ENCODE assay signal across 1 cellular context in the genomic region with DNA sequence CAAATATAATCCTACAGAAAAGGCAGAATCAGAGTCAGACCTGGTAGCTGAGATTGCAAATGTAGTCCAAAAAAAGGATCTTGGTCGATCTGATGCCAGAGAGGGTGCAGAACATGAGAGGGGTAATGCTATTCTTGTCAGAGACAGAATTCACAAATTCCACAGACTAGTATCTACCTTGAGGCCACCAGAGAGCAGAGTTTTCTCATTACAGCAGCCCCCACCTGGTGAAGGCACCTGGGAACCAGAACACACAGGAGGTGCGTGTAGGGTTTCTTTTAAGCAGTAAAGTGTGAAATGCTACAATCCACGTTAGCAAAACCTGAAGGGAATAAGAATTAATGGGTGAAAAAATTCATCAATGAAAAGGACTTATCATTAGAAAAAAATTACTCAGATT.
TF ChIP-seq lines count a peak whose summit lies in the region.

No MANE protein-coding gene starts in this region.

TF ChIP-seq in WTC11, 78 proteins besides CTCF, POLR2A, EP300 and RAD21 (continued from another document):
- TF ChIP-seq, protein P1, sequence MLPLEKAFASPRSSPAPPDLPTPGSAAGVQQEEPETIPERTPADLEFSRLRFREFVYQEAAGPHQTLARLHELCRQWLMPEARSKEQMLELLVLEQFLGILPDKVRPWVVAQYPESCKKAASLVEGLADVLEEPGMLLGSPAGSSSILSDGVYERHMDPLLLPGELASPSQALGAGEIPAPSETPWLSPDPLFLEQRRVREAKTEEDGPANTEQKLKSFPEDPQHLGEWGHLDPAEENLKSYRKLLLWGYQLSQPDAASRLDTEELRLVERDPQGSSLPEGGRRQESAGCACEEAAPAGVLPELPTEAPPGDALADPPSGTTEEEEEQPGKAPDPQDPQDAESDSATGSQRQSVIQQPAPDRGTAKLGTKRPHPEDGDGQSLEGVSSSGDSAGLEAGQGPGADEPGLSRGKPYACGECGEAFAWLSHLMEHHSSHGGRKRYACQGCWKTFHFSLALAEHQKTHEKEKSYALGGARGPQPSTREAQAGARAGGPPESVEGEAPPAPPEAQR (CRISPR knock-in tag; IDR thresholded peaks at IDR 0.05) = no peak
- no peak for TF ChIP-seq TP53 (CRISPR knock-in tag; IDR thresholded peaks at IDR 0.05)
- no peak for TF ChIP-seq GTF2I (CRISPR knock-in tag; conservative IDR thresholded peaks at IDR 0.05)
- TF ChIP-seq MYBL2 (CRISPR knock-in tag; IDR thresholded peaks at IDR 0.05) = no peak
- TF ChIP-seq CREM (CRISPR knock-in tag; IDR thresholded peaks at IDR 0.05) = no peak
- no peak for TF ChIP-seq ZNF138 (CRISPR knock-in tag; conservative IDR thresholded peaks at IDR 0.05)
- TF ChIP-seq NFYB (CRISPR knock-in tag; conservative IDR thresholded peaks at IDR 0.05; ENCODE audit: low read depth) = no peak
- TF ChIP-seq MXD4 (CRISPR knock-in tag; IDR thresholded peaks at IDR 0.05; ENCODE audit: borderline replicate concordance) = no peak
- no peak for TF ChIP-seq ZNF263 (CRISPR knock-in tag; IDR thresholded peaks at IDR 0.05; ENCODE audit: low read depth)
- no peak for TF ChIP-seq ZNF232 (CRISPR knock-in tag; IDR thresholded peaks at IDR 0.05)
- no peak for TF ChIP-seq NR1H2 (CRISPR knock-in tag; IDR thresholded peaks at IDR 0.05)
- TF ChIP-seq ELF4 (CRISPR knock-in tag; IDR thresholded peaks at IDR 0.05; ENCODE audit: low read depth) = no peak
- TF ChIP-seq, protein P2, sequence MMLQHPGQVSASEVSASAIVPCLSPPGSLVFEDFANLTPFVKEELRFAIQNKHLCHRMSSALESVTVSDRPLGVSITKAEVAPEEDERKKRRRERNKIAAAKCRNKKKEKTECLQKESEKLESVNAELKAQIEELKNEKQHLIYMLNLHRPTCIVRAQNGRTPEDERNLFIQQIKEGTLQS (CRISPR knock-in tag; conservative IDR thresholded peaks at IDR 0.05) = no peak
- TF ChIP-seq, protein P3, sequence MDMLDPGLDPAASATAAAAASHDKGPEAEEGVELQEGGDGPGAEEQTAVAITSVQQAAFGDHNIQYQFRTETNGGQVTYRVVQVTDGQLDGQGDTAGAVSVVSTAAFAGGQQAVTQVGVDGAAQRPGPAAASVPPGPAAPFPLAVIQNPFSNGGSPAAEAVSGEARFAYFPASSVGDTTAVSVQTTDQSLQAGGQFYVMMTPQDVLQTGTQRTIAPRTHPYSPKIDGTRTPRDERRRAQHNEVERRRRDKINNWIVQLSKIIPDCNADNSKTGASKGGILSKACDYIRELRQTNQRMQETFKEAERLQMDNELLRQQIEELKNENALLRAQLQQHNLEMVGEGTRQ (CRISPR knock-in tag; IDR thresholded peaks at IDR 0.05) = no peak
TF ChIP-seq in WTC11: peak in this region for 0.
